Comparison of ENCODE assay signal across 13 cellular contexts in the genomic region with DNA sequence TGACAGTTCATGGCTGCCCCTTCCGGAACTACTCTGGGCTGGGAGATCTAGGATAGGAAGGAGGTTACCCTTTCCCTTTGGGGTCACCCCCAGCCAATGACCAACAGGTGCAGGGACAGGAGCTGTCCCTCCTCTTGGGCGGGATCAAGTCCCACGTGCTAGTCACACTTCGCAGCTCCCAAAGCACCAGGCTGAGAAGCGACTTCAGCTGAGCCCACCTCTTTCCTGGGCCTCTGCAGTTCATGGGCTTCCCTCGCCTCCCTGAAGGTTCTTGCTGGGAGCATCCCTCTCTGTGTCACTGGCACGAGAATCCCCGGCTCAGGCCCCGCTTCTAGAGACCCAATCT.
DNase-seq lines count a peak whose midpoint lies in the region; ATAC-seq lines count a peak whose summit lies in the region.
"Had no signal": no experiment of that assay in that cellular context is flagged by ENCODE, and none has a peak within 500 bp of the region (broad histone marks: within the 10 kb centered on the region; RNA-seq: fewer than 3 reads in every experiment).

No MANE protein-coding gene starts in this region.

- H3K9me3 ChIP-seq in CD8-positive, alpha-beta memory T cell (ENCODE audit: low read length) = no peaks in the 10 kb centered on the region

- CTCF ChIA-PET in CD8-positive, alpha-beta memory T cell (lab: Charles Lee) = interaction anchor here (1.1 to 2.5 kb wide), 8 partner anchors 17 to 113 kb away, joined by 3 to 29 read pairs (median 8); no protein-coding TSS in a partner anchor
- CTCF ChIA-PET in T-cell (lab: Charles Lee) = interaction anchor here in 1 of 2 donors (0.9 to 1.2 kb wide), 2 partner anchors 9 to 90 kb away, joined by 3 to 4 read pairs; no protein-coding TSS in a partner anchor

- H3K4me3 Mint-ChIP-seq in CD8-positive, alpha-beta memory T cell = no peak overlapping the region
- H3K4me3 Mint-ChIP-seq in T-cell = peak overlapping the region in 1 of 3 donors; percentile 15
- H3K4me3 Mint-ChIP-seq: activated naive CD8-positive, alpha-beta T cell; activated T-cell treated with anti-CD3 and anti-CD28 coated beads, Interleukin-2, amount 50 U/mL, for 4 hours; neural crest cell had no signal

- DNase-seq in CD8-positive, alpha-beta memory T cell = no peak
- no peak for DNase-seq in T-cell
- peak; percentile 62 for DNase-seq in left kidney (ENCODE audit: low read depth, low spot score)
- DNase-seq in Ammon's horn (ENCODE audit: low spot score) = no peak
- DNase-seq in activated CD4-positive, alpha-beta T cell treated with anti-CD3 and anti-CD28 coated beads for 48 hours = no peak
- no peak for DNase-seq in NCI-H128 (lab: John Stamatoyannopoulos, UW; ENCODE audit: unreplicated experiment)
- DNase-seq: activated T-cell treated with anti-CD3 and anti-CD28 coated beads, Interleukin-2, amount 50 U/mL, for 4 hours; AML-193; effector memory CD4-positive, alpha-beta T cell; stimulated activated CD4-positive, alpha-beta T cell treated with anti-CD3 and anti-CD28 coated beads, Interleukin-4, amount 100 ng/mL, for 24 hours had no signal

- H3K27me3 ChIP-seq in CD8-positive, alpha-beta memory T cell (ENCODE audit: insufficient read depth, low read length, poor library complexity, severe bottlenecking) = no peaks in the 10 kb centered on the region

- H3K36me3 Mint-ChIP-seq in CD8-positive, alpha-beta memory T cell = peaks cover 0 to 18% (median 0%) of the 10 kb centered on the region in 3 donors
- peaks cover 9% of the 10 kb centered on the region for H3K36me3 Mint-ChIP-seq in T-cell

- peaks cover 64 to 93% (median 77%) of the 10 kb centered on the region in 3 donors for H3K4me1 Mint-ChIP-seq in CD8-positive, alpha-beta memory T cell
- peaks cover 60 to 89% (median 68%) of the 10 kb centered on the region in 3 donors for H3K4me1 Mint-ChIP-seq in T-cell

- H3K9me3 Mint-ChIP-seq in CD8-positive, alpha-beta memory T cell = peaks cover 0 to 2% (median 0%) of the 10 kb centered on the region in 5 donors
- no peaks in the 10 kb centered on the region for H3K9me3 Mint-ChIP-seq in T-cell
- H3K9me3 Mint-ChIP-seq: activated T-cell treated with anti-CD3 and anti-CD28 coated beads, Interleukin-2, amount 50 U/mL, for 4 hours; neural crest cell had no signal

- POLR2A ChIA-PET in CD8-positive, alpha-beta memory T cell (lab: Charles Lee) = interaction anchor here (0.5 to 1.5 kb wide), 3 partner anchors 90 to 113 kb away, joined by 3 to 7 read pairs (median 4); no protein-coding TSS in a partner anchor
- POLR2A ChIA-PET in T-cell (lab: Charles Lee) = no interaction called here

- H3K27ac ChIP-seq in CD8-positive, alpha-beta memory T cell (ENCODE audit: low read depth, low read length) = no peak overlapping the region
- H3K27ac ChIP-seq in temporal lobe (ENCODE audit: low read depth, low read length) = peak overlapping the region; percentile 85

- no peak for ATAC-seq in T-cell (replicated peaks in 1 of 4)
- ATAC-seq: activated T-cell treated with anti-CD3 and anti-CD28 coated beads, Interleukin-2, amount 50 U/mL, for 4 hours had no signal

- H3K36me3 ChIP-seq in CD8-positive, alpha-beta memory T cell (ENCODE audit: insufficient read depth, low read length) = no peaks in the 10 kb centered on the region

- H3K4me3 ChIP-seq in CD8-positive, alpha-beta memory T cell (ENCODE audit: low read length) = no peak overlapping the region

- peak overlapping the region in 7 of 8 donors; percentile 10 to 92 (median 78) for H3K27ac Mint-ChIP-seq in CD8-positive, alpha-beta memory T cell
- peak overlapping the region; percentile 91 for H3K27ac Mint-ChIP-seq in T-cell

- H3K27me3 Mint-ChIP-seq in CD8-positive, alpha-beta memory T cell = no peaks in the 10 kb centered on the region
- no peaks in the 10 kb centered on the region for H3K27me3 Mint-ChIP-seq in T-cell
- H3K27me3 Mint-ChIP-seq: activated naive CD8-positive, alpha-beta T cell had no signal

- H3K4me1 ChIP-seq in CD8-positive, alpha-beta memory T cell (ENCODE audit: insufficient read depth, low read length) = peaks cover 64% of the 10 kb centered on the region
